9 cellular contexts compared by ENCODE assay signal in genomic region chr6:14664112-14664592, GRCh38.
DNase-seq lines count a peak whose midpoint lies in the region; ATAC-seq and TF ChIP-seq lines count a peak whose summit lies in the region.
"Had no signal": no experiment of that assay in that cellular context is flagged by ENCODE, and none has a peak within 500 bp of the region (broad histone marks: within the 10 kb centered on the region; RNA-seq: fewer than 3 reads in every experiment).

No MANE protein-coding gene starts in this region.

- ATAC-seq in GM19463 (IDR thresholded peaks at IDR 0.05; ENCODE audit: unreplicated experiment) = peak; percentile 37

- no peaks in the 10 kb centered on the region for H3K9me3 Mint-ChIP-seq in dendritic cell treated with granulocyte-macrophage colony-stimulating factor and Interleukin-4, amounts not matched to agents 40 ng/mL and 50 ng/mL, for 4 days

- H3K4me3 ChIP-seq in Karpas-422 (ENCODE audit: low read length) = no peak overlapping the region
- H3K4me3 ChIP-seq: SJSA1 had no signal

- no peaks in the 10 kb centered on the region for H3K9me3 ChIP-seq in Karpas-422 (ENCODE audit: low read length)
- H3K9me3 ChIP-seq: SJSA1 had no signal

- H3K79me2 ChIP-seq in Karpas-422 (ENCODE audit: low read length) = no peaks in the 10 kb centered on the region

- no peaks in the 10 kb centered on the region for H3K36me3 Mint-ChIP-seq in dendritic cell treated with granulocyte-macrophage colony-stimulating factor and Interleukin-4, amounts not matched to agents 40 ng/mL and 50 ng/mL, for 4 days (ENCODE audit: low read depth)

- H3K4me1 Mint-ChIP-seq in dendritic cell treated with granulocyte-macrophage colony-stimulating factor and Interleukin-4, amounts not matched to agents 40 ng/mL and 50 ng/mL, for 4 days (ENCODE audit: low read depth) = peaks cover 31% of the 10 kb centered on the region

- H3K27ac Mint-ChIP-seq in dendritic cell treated with granulocyte-macrophage colony-stimulating factor and Interleukin-4, amounts not matched to agents 40 ng/mL and 50 ng/mL, for 4 days = peak overlapping the region; percentile 55

- POLR2A ChIA-PET in GM10248 (lab: Yijun Ruan, JAX) = no interaction called here

- TF ChIP-seq CTCF in GM10248 (IDR thresholded peaks at IDR 0.05; ENCODE audit: control extremely low read depth, extremely low read depth, low read depth, missing control alignments) = no peak

- peaks cover 12% of the 10 kb centered on the region for H3K4me1 ChIP-seq in Karpas-422 (ENCODE audit: low read length)

- intact Hi-C loops in dendritic cell treated with granulocyte-macrophage colony-stimulating factor and Interleukin-4, amounts not matched to agents 40 ng/mL and 50 ng/mL, for 4 days (cut with micrococcal nuclease) = no loop called here

- CTCF ChIA-PET in GM10248 (lab: Yijun Ruan, JAX) = no interaction called here

- no peaks in the 10 kb centered on the region; the same call in 1 of the 2 replicates for H4K20me1 ChIP-seq in Karpas-422 (ENCODE audit: insufficient read depth, low read depth, low read length)

- no peak overlapping the region for H2AFZ ChIP-seq in Karpas-422 (ENCODE audit: low read length)

- H3K4me2 ChIP-seq in Karpas-422 (ENCODE audit: low read depth, low read length, poor library complexity, severe bottlenecking) = peak overlapping the region; percentile 29

- DNase-seq in GM10248 (ENCODE audit: extremely low spot score) (peak; percentile 53), Karpas-422 (no peak), middle frontal gyrus (ENCODE audit: extremely low spot score, low spot score) (no peak), 8988T (no peak), SHP77 (lab: John Stamatoyannopoulos, UW) (no peak), NCI-H2196 treated with DMSO at 0.1 percent for 48 hours (lab: John Stamatoyannopoulos, UW; ENCODE audit: unreplicated experiment) (no peak)

- no peak overlapping the region for H3K27ac ChIP-seq in Karpas-422 (ENCODE audit: low read length)
- H3K27ac ChIP-seq: SJSA1 had no signal

- H3K9ac ChIP-seq in Karpas-422 (ENCODE audit: low read length) = no peak overlapping the region

- H3K27me3 ChIP-seq in Karpas-422 (ENCODE audit: low read length) = no peaks in the 10 kb centered on the region; the same call in 1 of the 2 replicates
- H3K27me3 ChIP-seq: SJSA1 had no signal

- no peaks in the 10 kb centered on the region for H3K36me3 ChIP-seq in Karpas-422 (ENCODE audit: insufficient read depth, low read length)
- H3K36me3 ChIP-seq: SJSA1 had no signal

- no peaks in the 10 kb centered on the region for H3K27me3 Mint-ChIP-seq in dendritic cell treated with granulocyte-macrophage colony-stimulating factor and Interleukin-4, amounts not matched to agents 40 ng/mL and 50 ng/mL, for 4 days

- H3K4me3 Mint-ChIP-seq in dendritic cell treated with granulocyte-macrophage colony-stimulating factor and Interleukin-4, amounts not matched to agents 40 ng/mL and 50 ng/mL, for 4 days = no peak overlapping the region

- no peaks in the 10 kb centered on the region for H3K9me2 ChIP-seq in Karpas-422 (replicated peaks; ENCODE audit: insufficient read depth, low read length)
